Comparison of ENCODE assay signal across 8 cellular contexts in genomic region chr2:53767405-53768232, GRCh38. TPM values are rescaled to one million over a fixed set of nuclear protein-coding genes. Genes with fewer than 3 reads are reported as not detected.
DNase-seq lines count a peak whose midpoint lies in the region; ATAC-seq and TF ChIP-seq lines count a peak whose summit lies in the region.

CHAC2 (plus strand) TSS chr2:53767804; CDS start chr2:53767887, 83 bp downstream.

- H3K9me3 ChIP-seq in SU-DHL-6 (ENCODE audit: insufficient read depth, low read length) (no peaks in the 10 kb centered on the region), trophoblast cell (ENCODE audit: insufficient read depth, low read depth, low read length) (no peaks in the 10 kb centered on the region), transverse colon (no peaks in the 10 kb centered on the region)

- no peaks in the 10 kb centered on the region for H3K79me1 ChIP-seq in trophoblast cell (ENCODE audit: low read length)

- no peak within 1 kb of the TSS for H2BK120ac ChIP-seq in trophoblast cell (ENCODE audit: insufficient read depth, low read length, poor library complexity)

- H3K36me3 ChIP-seq in SU-DHL-6 (ENCODE audit: low read length) (peaks cover 1% of the 10 kb centered on the region; the same call in 1 of the 2 replicates), trophoblast cell (ENCODE audit: control insufficient read depth in 1 of 2, insufficient read depth in 2 of 2, low read length in 2 of 2) (peaks cover 5 to 6% of the 10 kb centered on the region in 2 experiments), transverse colon (peaks cover 0 to 7% (median 0%) of the 10 kb centered on the region in 4 donors)

- H3K27me3 Mint-ChIP-seq in activated naive CD8-positive, alpha-beta T cell treated with anti-CD3 and anti-CD28 coated beads, Interleukin-2, amount 10 ng/mL, durations not matched to agents 7 days and 5 days, result no peaks in the 10 kb centered on the region

- H3K9me2 ChIP-seq in SU-DHL-6 (replicated peaks; ENCODE audit: insufficient read depth, low read length), result no peaks in the 10 kb centered on the region

- peak within 1 kb of the TSS; percentile 61 for H4K8ac ChIP-seq in trophoblast cell (ENCODE audit: low read depth, low read length)

- H3K79me2 ChIP-seq in SU-DHL-6 (ENCODE audit: insufficient read depth, low read length), result peaks cover 36% of the 10 kb centered on the region
- peaks cover 3% of the 10 kb centered on the region for H3K79me2 ChIP-seq in trophoblast cell (ENCODE audit: control insufficient read depth, insufficient read depth, low read length, poor library complexity)

- peak within 1 kb of the TSS; percentile 10 for H4K91ac ChIP-seq in trophoblast cell (ENCODE audit: low read depth, low read length)

- TF ChIP-seq EP300 in transverse colon (IDR thresholded peaks at IDR 0.05; ENCODE audit: low read depth), result no peak

- no peaks in the 10 kb centered on the region for H3K9me3 Mint-ChIP-seq in activated naive CD8-positive, alpha-beta T cell treated with anti-CD3 and anti-CD28 coated beads, Interleukin-2, amount 10 ng/mL, durations not matched to agents 7 days and 5 days

- POLR2A ChIA-PET in activated naive CD8-positive, alpha-beta T cell treated with anti-CD3 and anti-CD28 coated beads, Interleukin-2, amount 10 ng/mL, durations not matched to agents 7 days and 5 days (lab: Charles Lee), result interaction anchor here (0.6 to 4.5 kb wide), 7 partner anchors 9 to 948 kb away, joined by 4 to 46 read pairs (median 5); partner anchors contain the start of genes ASB3, ERLEC1 and PSME4

- no peak within 1 kb of the TSS for H2BK12ac ChIP-seq in trophoblast cell (ENCODE audit: low read length)

- H3K4me2 ChIP-seq in SU-DHL-6 (ENCODE audit: low read depth, low read length, poor library complexity, severe bottlenecking) (peak within 1 kb of the TSS; percentile 92), trophoblast cell (ENCODE audit: low read length) (peak within 1 kb of the TSS; percentile 97)

- no CpG with 5 or more reads among the region's 45 CpGs for WGBS in trophoblast cell (ENCODE audit: extremely low coverage, insufficient coverage, insufficient read length)
- WGBS in transverse colon (ENCODE audit: low coverage in 1 of 2), 2 donors, result 0% methylated on average over 1 to 45 of the region's 45 CpGs

- peak; percentile 85 for DNase-seq in NCI-H1105 treated with DMSO at 0.1 percent for 48 hours (lab: John Stamatoyannopoulos, UW)
- DNase-seq in activated naive CD8-positive, alpha-beta T cell treated with anti-CD3 and anti-CD28 coated beads, Interleukin-2, amount 10 ng/mL, durations not matched to agents 7 days and 5 days, result peak; percentile 86
- DNase-seq in Right ventricle myocardium superior, result peak; percentile 94
- peak; percentile 64 to 69 for DNase-seq in trophoblast cell
- peak; percentile 90 for DNase-seq in transverse colon

- peak within 1 kb of the TSS; percentile 91 for H3K4me3 Mint-ChIP-seq in activated naive CD8-positive, alpha-beta T cell treated with anti-CD3 and anti-CD28 coated beads, Interleukin-2, amount 10 ng/mL, durations not matched to agents 7 days and 5 days

- H2AFZ ChIP-seq in SU-DHL-6 (ENCODE audit: low read depth, low read length, severe bottlenecking) (peak within 1 kb of the TSS; percentile 75), trophoblast cell (ENCODE audit: insufficient read depth, low read length, poor library complexity) (peak within 1 kb of the TSS; percentile 98)

- peaks cover 20% of the 10 kb centered on the region for H3K36me3 Mint-ChIP-seq in activated naive CD8-positive, alpha-beta T cell treated with anti-CD3 and anti-CD28 coated beads, Interleukin-2, amount 10 ng/mL, durations not matched to agents 7 days and 5 days

- peak within 1 kb of the TSS; percentile 84 for H3K27ac Mint-ChIP-seq in activated naive CD8-positive, alpha-beta T cell treated with anti-CD3 and anti-CD28 coated beads, Interleukin-2, amount 10 ng/mL, durations not matched to agents 7 days and 5 days

- peak; percentile 16; the same call in 1 of the 2 replicates for TF ChIP-seq CTCF in GM12874 (IDR thresholded peaks at IDR 0.05; ENCODE audit: insufficient read depth, low read depth, low read length)
- TF ChIP-seq CTCF in SU-DHL-6 (IDR thresholded peaks at IDR 0.05; ENCODE audit: insufficient read depth, low read length, poor library complexity, severe bottlenecking), result no peak
- peak; percentile 56 to 74 (median 61) for TF ChIP-seq CTCF in transverse colon (IDR thresholded peaks at IDR 0.05)

- H3K9ac ChIP-seq in SU-DHL-6 (ENCODE audit: low read length), result peak within 1 kb of the TSS; percentile 86
- peak within 1 kb of the TSS; percentile 89 for H3K9ac ChIP-seq in trophoblast cell (ENCODE audit: low read length)

- H3K14ac ChIP-seq in trophoblast cell (ENCODE audit: low read length), result peak within 1 kb of the TSS; percentile 91

- no peak within 1 kb of the TSS for H3K23ac ChIP-seq in trophoblast cell (ENCODE audit: low read length)

- H2AK5ac ChIP-seq in trophoblast cell (ENCODE audit: low read length), result no peak within 1 kb of the TSS

- H3K4ac ChIP-seq in trophoblast cell (ENCODE audit: low read depth, low read length), result peak within 1 kb of the TSS; percentile 70

- ATAC-seq in HG02678 (IDR thresholded peaks at IDR 0.05; ENCODE audit: unreplicated experiment), result peak; percentile 94
- ATAC-seq in activated naive CD8-positive, alpha-beta T cell treated with anti-CD3 and anti-CD28 coated beads, Interleukin-2, amount 10 ng/mL, durations not matched to agents 7 days and 5 days (ENCODE audit: low read depth), result peak; percentile 95
- ATAC-seq in Right ventricle myocardium superior (ENCODE audit: poor library complexity), result peak; percentile 98

- peak; percentile 23 for TF ChIP-seq POLR2A in transverse colon (IDR thresholded peaks at IDR 0.05)

- in situ Hi-C loops in transverse colon (cut with MboI; ENCODE audit: low pct_ligation_motif_present in 1 of 4, low pct_unique_long_range_greater_than_20kb in 1 of 4, low sequenced_read_pairs in 3 of 4), result no loop called here

- H3K27me3 ChIP-seq in SU-DHL-6 (ENCODE audit: low read length) (no peaks in the 10 kb centered on the region), trophoblast cell (ENCODE audit: insufficient read depth, low read length) (no peaks in the 10 kb centered on the region), transverse colon (no peaks in the 10 kb centered on the region)

- H3K4me1 ChIP-seq in trophoblast cell (ENCODE audit: control insufficient read depth in 1 of 2, insufficient read depth in 2 of 2, low read length in 2 of 2) (no peaks in the 10 kb centered on the region), transverse colon (peaks cover 0 to 32% (median 17%) of the 10 kb centered on the region in 4 donors)

- H3K27ac ChIP-seq in SU-DHL-6 (ENCODE audit: low read depth, low read length) (peak within 1 kb of the TSS; percentile 83), trophoblast cell (ENCODE audit: low read depth, low read length) (peak within 1 kb of the TSS; percentile 15), transverse colon (peak within 1 kb of the TSS; percentile 75 to 86 (median 84))

- no peak within 1 kb of the TSS for H2BK5ac ChIP-seq in trophoblast cell (ENCODE audit: low read depth, low read length, poor library complexity)

- peak within 1 kb of the TSS; percentile 83 for H4K12ac ChIP-seq in trophoblast cell (ENCODE audit: low read depth, low read length)

- no peaks in the 10 kb centered on the region for H4K20me1 ChIP-seq in SU-DHL-6 (ENCODE audit: low read depth, low read length)

- intact Hi-C loops in Right ventricle myocardium superior (cut with DNase I), result no loop called here
- intact Hi-C loops in transverse colon (cut with DNase I; ENCODE audit: low total_unique reads), result no loop called here

- H3K4me3 ChIP-seq in SU-DHL-6 (ENCODE audit: insufficient read depth, low read length, poor library complexity, severe bottlenecking), result peak within 1 kb of the TSS; percentile 79
- peak within 1 kb of the TSS; percentile 90 for H3K4me3 ChIP-seq in trophoblast cell (ENCODE audit: low read depth, low read length)
- peak within 1 kb of the TSS; percentile 60 to 86 (median 66) for H3K4me3 ChIP-seq in transverse colon

- H3K4me1 Mint-ChIP-seq in activated naive CD8-positive, alpha-beta T cell treated with anti-CD3 and anti-CD28 coated beads, Interleukin-2, amount 10 ng/mL, durations not matched to agents 7 days and 5 days, result peaks cover 25% of the 10 kb centered on the region

- peak within 1 kb of the TSS; percentile 49 for H3K18ac ChIP-seq in trophoblast cell (ENCODE audit: low read length)

- H3F3A ChIP-seq in SU-DHL-6 (ENCODE audit: insufficient read depth), result peaks cover 24% of the 10 kb centered on the region

RNA-seq across cellular contexts. Expression of gene CHAC2, which starts in this region (rescaled TPM):
- total RNA-seq in activated naive CD8-positive, alpha-beta T cell treated with anti-CD3 and anti-CD28 coated beads, Interleukin-2, amount 10 ng/mL, durations not matched to agents 7 days and 5 days, result 1 to 10 TPM; 5.5 to 7.3 TPM
- total RNA-seq in Right ventricle myocardium superior, result 4.0 TPM
- polyA plus RNA-seq in trophoblast cell (2013), result 0.86 TPM in 2 replicates
- 1 to 10 TPM; 1.4 to 2.1 (median 1.5) TPM for total RNA-seq in transverse colon

Comparison
In these comparisons a context has a peak if more than half of its experiments do, and no peak if none do; other contexts are left out.
1. Peak in every context shown above with its lines: DNase-seq, ATAC-seq, H3K4me3 ChIP-seq and H3K27ac ChIP-seq.
2. H3K27ac ChIP-seq: peak in every context shown above with its lines; median percentile 84 in transverse colon; 83 in SU-DHL-6; 15 in trophoblast cell.